ENCODE assay signal across 8 cellular contexts in genomic region chr13:110712081-110712848, GRCh38. TPM values are rescaled to one million over a fixed set of nuclear protein-coding genes. Genes with fewer than 3 reads are reported as not detected.
DNase-seq lines count a peak whose midpoint lies in the region; ATAC-seq and TF ChIP-seq lines count a peak whose summit lies in the region.

No MANE protein-coding gene starts in this region.

- peak overlapping the region; percentile 88 to 98 for H3K9ac ChIP-seq in colonic mucosa (ENCODE audit: low read depth in 2 of 2, low read length in 2 of 2)

- no peaks in the 10 kb centered on the region for H3K4me1 ChIP-seq in colonic mucosa

- H3K9me3 ChIP-seq in colonic mucosa, result no peaks in the 10 kb centered on the region

- intact Hi-C loops in colonic mucosa (cut with DNase I) (no loop called here), left colon (cut with DNase I, micrococcal nuclease) (no loop called here)

- peak; percentile 81 for TF ChIP-seq POLR2A in GM19099 (IDR thresholded peaks at IDR 0.05; ENCODE audit: extremely low read depth, insufficient read length, low read depth)

- H3K36me3 ChIP-seq in colonic mucosa, result no peaks in the 10 kb centered on the region

- TF ChIP-seq CTCF in colonic mucosa (IDR thresholded peaks at IDR 0.05), result no peak

- H3K27me3 ChIP-seq in colonic mucosa, result no peaks in the 10 kb centered on the region

- DNase-seq in Ammon's horn (ENCODE audit: low spot score), result peak; percentile 90
- peak; percentile 25 for DNase-seq in NCI-H446 treated with DMSO at 0.1 percent for 48 hours (lab: John Stamatoyannopoulos, UW)
- DNase-seq in activated CD4-positive, alpha-beta T cell treated with anti-CD3 and anti-CD28 coated beads for 48 hours, result peak; percentile 89
- DNase-seq in colonic mucosa, result peak; percentile 86
- DNase-seq in left colon, result peak; percentile 84 to 89
- DNase-seq in stimulated activated CD4-positive, alpha-beta T cell treated with anti-CD3 and anti-CD28 coated beads, Interleukin-1b, Interleukin-23, amount 100 ng/mL, for 48 hours, result peak; percentile 85

- peak overlapping the region; percentile 100 for H3K27ac ChIP-seq in colonic mucosa

- ATAC-seq in HG03354 (IDR thresholded peaks at IDR 0.05; ENCODE audit: poor library complexity, severe bottlenecking, unreplicated experiment), result peak; percentile 28
- ATAC-seq in left colon, result peak; percentile 57

- H3K4me3 ChIP-seq in colonic mucosa, result peak overlapping the region; percentile 92

RNA-seq across cellular contexts. Expression of gene ING1, which starts 1.2 kb away (rescaled TPM):
- 10 to 100 TPM; 17.4 to 17.9 TPM for total RNA-seq in colonic mucosa
- 10 to 100 TPM; 13.2 to 15.2 TPM for total RNA-seq in left colon

RNA-seq across cellular contexts. Expression of gene CARS2, which starts 6.3 kb away (rescaled TPM):
- total RNA-seq in colonic mucosa (10 to 100 TPM; 43.0 to 82.6 TPM), left colon (10 to 100 TPM; 38.4 to 55.8 TPM)

Comparison
In these comparisons a context has a peak if more than half of its experiments do, and no peak if none do; other contexts are left out.
1. Peak in every context shown above with its lines: DNase-seq, ATAC-seq, H3K4me3 ChIP-seq and H3K27ac ChIP-seq.
2. DNase-seq: peak in every context shown above with its lines; median percentile 90 in Ammon's horn; 89 in activated CD4-positive, alpha-beta T cell treated with anti-CD3 and anti-CD28 coated beads for 48 hours; 86 in left colon; 86 in colonic mucosa; 85 in stimulated activated CD4-positive, alpha-beta T cell treated with anti-CD3 and anti-CD28 coated beads, Interleukin-1b, Interleukin-23, amount 100 ng/mL, for 48 hours; 25 in NCI-H446 treated with DMSO at 0.1 percent for 48 hours.